In the genomic region with DNA sequence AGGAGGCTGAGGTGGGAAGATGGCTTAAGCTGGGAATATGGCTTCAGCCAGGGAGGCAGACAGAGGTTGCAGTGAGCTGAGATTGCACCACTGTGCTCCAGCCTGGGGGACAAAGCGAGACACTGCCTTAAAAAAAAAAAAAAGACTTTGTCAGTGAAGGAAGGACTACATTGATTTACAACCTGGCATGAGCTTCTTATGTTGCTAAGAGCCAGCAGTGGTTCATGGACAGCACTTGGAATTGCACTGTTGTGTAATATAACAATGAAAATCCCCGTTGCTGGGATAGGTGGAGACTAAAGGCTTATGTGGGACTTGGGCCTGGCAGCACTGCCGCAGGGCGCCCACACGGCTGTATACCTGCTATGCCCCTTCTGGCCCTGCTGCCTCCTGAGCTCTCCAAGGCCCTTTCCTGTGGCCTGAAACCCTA, we compare ENCODE assay signal across 20 cellular contexts. TPM values are rescaled to one million over a fixed set of nuclear protein-coding genes. Genes with fewer than 3 reads are reported as not detected.
DNase-seq lines count a peak whose midpoint lies in the region; ATAC-seq and TF ChIP-seq lines count a peak whose summit lies in the region.
"Had no signal": no experiment of that assay in that cellular context is flagged by ENCODE, and none has a peak within 500 bp of the region (broad histone marks: within the 10 kb centered on the region; RNA-seq: fewer than 3 reads in every experiment).

No MANE protein-coding gene starts in this region.

- intact Hi-C loops in right cardiac atrium (cut with DNase I) (no loop called here), left cardiac atrium (cut with DNase I) (no loop called here), vagina (cut with DNase I) (loop anchor here (10.0 kb wide), 1 partner anchor 51 kb away; no protein-coding TSS in a partner anchor)

- H3K4me1 ChIP-seq in right cardiac atrium (ENCODE audit: control insufficient read depth, insufficient read depth, low read length), result peaks cover 5% of the 10 kb centered on the region
- H3K4me1 ChIP-seq in vagina, result peaks cover 23% of the 10 kb centered on the region

- H3K27ac Mint-ChIP-seq in nephron, result peak overlapping the region; percentile 25 to 83 (median 75)
- H3K27ac Mint-ChIP-seq: activated T-helper 17 cell treated with anti-CD3 and anti-CD28 coated beads, Interleukin-2, amount 50 U/mL, for 72 hours; CD8-positive, alpha-beta memory T cell; nephron progenitor cell; T-helper 17 cell had no signal

- no peak for TF ChIP-seq POLR2A in vagina (IDR thresholded peaks at IDR 0.05)

- H3K27ac ChIP-seq in right cardiac atrium (ENCODE audit: low read length), result peak overlapping the region; percentile 28
- H3K27ac ChIP-seq in vagina, result no peak overlapping the region
- H3K27ac ChIP-seq: stomach had no signal

- no peak for ATAC-seq in right cardiac atrium
- no peak for ATAC-seq in left cardiac atrium
- ATAC-seq in esophagus mucosa, result peak; percentile 69
- ATAC-seq: activated T-helper 17 cell treated with anti-CD3 and anti-CD28 coated beads, Interleukin-2, amount 50 U/mL, for 72 hours; T-helper 17 cell had no signal

- peaks cover 21% of the 10 kb centered on the region for H3K4me1 Mint-ChIP-seq in nephron
- H3K4me1 Mint-ChIP-seq: activated T-helper 17 cell treated with anti-CD3 and anti-CD28 coated beads, Interleukin-2, amount 50 U/mL, for 72 hours had no signal

- H3K9me3 Mint-ChIP-seq in nephron, result no peaks in the 10 kb centered on the region
- H3K9me3 Mint-ChIP-seq: activated T-helper 17 cell treated with anti-CD3 and anti-CD28 coated beads, Interleukin-2, amount 50 U/mL, for 72 hours; CD8-positive, alpha-beta memory T cell; nephron progenitor cell had no signal

- H3K4me3 ChIP-seq in right cardiac atrium (ENCODE audit: low read length) (no peak overlapping the region), vagina (no peak overlapping the region)
- H3K4me3 ChIP-seq: lung, stomach had no signal

- TF ChIP-seq CTCF in nephron (IDR thresholded peaks at IDR 0.05; ENCODE audit: unreplicated experiment in 3 of 3), result no peak
- TF ChIP-seq CTCF in vagina (IDR thresholded peaks at IDR 0.05), result no peak

- no peaks in the 10 kb centered on the region for H3K36me3 Mint-ChIP-seq in nephron (ENCODE audit: low read depth)
- H3K36me3 Mint-ChIP-seq: CD8-positive, alpha-beta memory T cell had no signal

- no peaks in the 10 kb centered on the region for H3K27me3 Mint-ChIP-seq in nephron (ENCODE audit: low read depth)
- H3K27me3 Mint-ChIP-seq: activated T-helper 17 cell treated with anti-CD3 and anti-CD28 coated beads, Interleukin-2, amount 50 U/mL, for 72 hours; CD8-positive, alpha-beta memory T cell; T-helper 17 cell had no signal

- 76% methylated on average over 5 of the region's 5 CpGs for WGBS in right cardiac atrium

- H3K4me3 Mint-ChIP-seq in nephron, result no peak overlapping the region
- H3K4me3 Mint-ChIP-seq: activated T-helper 17 cell treated with anti-CD3 and anti-CD28 coated beads, Interleukin-2, amount 50 U/mL, for 72 hours; CD8-positive, alpha-beta memory T cell; nephron progenitor cell; T-helper 17 cell had no signal

- H3K36me3 ChIP-seq in vagina, result no peaks in the 10 kb centered on the region
- H3K36me3 ChIP-seq: stomach had no signal

- DNase-seq in right cardiac atrium, result peak in 1 of 3 donors; percentile 19
- no peak for DNase-seq in left cardiac atrium
- no peak for DNase-seq in vagina (ENCODE audit: extremely low spot score in 2 of 2)
- DNase-seq in NK-92 (lab: John Stamatoyannopoulos, UW; ENCODE audit: unreplicated experiment), result no peak
- no peak for DNase-seq in mucosa of gallbladder (ENCODE audit: low spot score)
- DNase-seq in NCI-H2227 (lab: John Stamatoyannopoulos, UW; ENCODE audit: unreplicated experiment), result no peak
- DNase-seq: activated CD4-positive, CD25-positive, alpha-beta regulatory T cell; CD8-positive, alpha-beta memory T cell; NCI-H1436; NCI-H345; nephron progenitor cell; retina; SHP77 treated with DMSO at 0.1 percent for 48 hours; stimulated activated CD4-positive, alpha-beta T cell treated with anti-CD3 and anti-CD28 coated beads, Interleukin-1b, Interleukin-23, amount 100 ng/mL, for 48 hours; stomach; T-helper 17 cell had no signal

- H3K9me3 ChIP-seq in right cardiac atrium (ENCODE audit: control insufficient read depth, low read length) (no peaks in the 10 kb centered on the region), vagina (no peaks in the 10 kb centered on the region)
- H3K9me3 ChIP-seq: stomach had no signal

- no peaks in the 10 kb centered on the region for H3K27me3 ChIP-seq in right cardiac atrium (ENCODE audit: control insufficient read depth, insufficient read depth)
- H3K27me3 ChIP-seq in vagina, result no peaks in the 10 kb centered on the region
- H3K27me3 ChIP-seq: stomach had no signal

RNA-seq across cellular contexts. Expression of gene SLC16A5, which starts 14.1 kb away (rescaled TPM):
- total RNA-seq in right cardiac atrium (10 to 100 TPM; 12.7 to 21.6 (median 18.5) TPM), left cardiac atrium (10 to 100 TPM in 1 of 2 donors, 1 to 10 TPM in 1; 7.2 to 14.3 TPM), esophagus mucosa (13.9 TPM), vagina (26.8 TPM), mucosa of gallbladder (19.9 TPM)
- 12.7 TPM for polyA plus RNA-seq in right cardiac atrium

RNA-seq across cellular contexts. Expression of gene KCTD2, which starts 26.6 kb away (rescaled TPM):
- total RNA-seq in right cardiac atrium (10 to 100 TPM; 22.3 to 27.5 (median 23.1) TPM), left cardiac atrium (10 to 100 TPM; 21.4 to 26.2 TPM), esophagus mucosa (13.2 TPM), vagina (17.2 TPM), mucosa of gallbladder (28.3 TPM)
- polyA plus RNA-seq in right cardiac atrium, result 22.8 TPM

RNA-seq across cellular contexts. Expression of gene ATP5PD, which starts 26.9 kb away (rescaled TPM):
- total RNA-seq in right cardiac atrium, result 100 to 1,000 TPM; 702 to 831 (median 748) TPM
- 2,009 TPM for polyA plus RNA-seq in right cardiac atrium
- total RNA-seq in left cardiac atrium, result 100 to 1,000 TPM; 676 to 729 TPM
- total RNA-seq in esophagus mucosa, result 314 TPM
- total RNA-seq in vagina, result 149 TPM
- 226 TPM for total RNA-seq in mucosa of gallbladder

RNA-seq across cellular contexts. Expression of gene ARMC7, which starts 36.1 kb away (rescaled TPM):
- total RNA-seq in right cardiac atrium (10 to 100 TPM in 1 of 4 donors, 1 to 10 TPM in 3; 9.4 to 10.9 (median 9.6) TPM), left cardiac atrium (1 to 10 TPM; 5.8 to 6.7 TPM), esophagus mucosa (6.3 TPM), vagina (12.8 TPM), mucosa of gallbladder (20.2 TPM)
- 7.7 TPM for polyA plus RNA-seq in right cardiac atrium

RNA-seq across cellular contexts. Expression of gene NT5C, which starts 57.9 kb away (rescaled TPM):
- total RNA-seq in right cardiac atrium (10 to 100 TPM; 29.1 to 35.9 (median 33.3) TPM), left cardiac atrium (10 to 100 TPM; 27.2 to 28.4 TPM), esophagus mucosa (66.6 TPM), vagina (98.5 TPM), mucosa of gallbladder (50.0 TPM)
- 37.5 TPM for polyA plus RNA-seq in right cardiac atrium
